Comparison of ENCODE assay signal across 17 cellular contexts in genomic region chr12:113766133-113766879, GRCh38.
DNase-seq lines count a peak whose midpoint lies in the region; ATAC-seq and TF ChIP-seq lines count a peak whose summit lies in the region.
"Had no signal": no experiment of that assay in that cellular context is flagged by ENCODE, and none has a peak within 500 bp of the region (broad histone marks: within the 10 kb centered on the region; RNA-seq: fewer than 3 reads in every experiment).

No MANE protein-coding gene starts in this region.

- no peaks in the 10 kb centered on the region for H3K36me3 Mint-ChIP-seq in progenitor cell of endocrine pancreas (ENCODE audit: insufficient read depth)
- H3K36me3 Mint-ChIP-seq: T-cell had no signal

- peak in 2 of 3 experiments; percentile 42 to 66 for DNase-seq in NCI-H1417 (lab: John Stamatoyannopoulos, UW)
- DNase-seq in NCI-H1417 treated with DMSO at 0.1 percent for 48 hours (lab: John Stamatoyannopoulos, UW): no peak
- DNase-seq in NCI-H69 (lab: John Stamatoyannopoulos, UW): peak; percentile 34
- peak; percentile 45 for DNase-seq in kidney tubule cell (ENCODE audit: low spot score)
- DNase-seq in progenitor cell of endocrine pancreas (ENCODE audit: low spot score, unreplicated experiment): peak; percentile 68
- no peak for DNase-seq in NCI-H510A treated with DMSO at 0.1 percent for 48 hours (lab: John Stamatoyannopoulos, UW)
- no peak for DNase-seq in NCI-H446 treated with DMSO at 0.1 percent for 48 hours (lab: John Stamatoyannopoulos, UW)
- DNase-seq: activated CD4-positive, CD25-positive, alpha-beta regulatory T cell; activated gamma-delta T cell; left colon; naive B cell; NCI-H146; NCI-H510A; psoas muscle; stimulated activated naive CD4-positive, alpha-beta T cell; T-cell had no signal

- peaks cover 25% of the 10 kb centered on the region for H3K4me1 Mint-ChIP-seq in progenitor cell of endocrine pancreas (ENCODE audit: low read depth)
- H3K4me1 Mint-ChIP-seq: T-cell had no signal

- peak; percentile 24 for TF ChIP-seq CTCF in progenitor cell of endocrine pancreas (IDR thresholded peaks at IDR 0.05; ENCODE audit: unreplicated experiment)

- no peaks in the 10 kb centered on the region for H3K9me3 Mint-ChIP-seq in progenitor cell of endocrine pancreas (ENCODE audit: low read depth)
- H3K9me3 Mint-ChIP-seq: T-cell had no signal

- peak overlapping the region; percentile 37 for H3K27ac Mint-ChIP-seq in progenitor cell of endocrine pancreas
- H3K27ac Mint-ChIP-seq: naive B cell, T-cell had no signal

- ATAC-seq in GM21529 (IDR thresholded peaks at IDR 0.05; ENCODE audit: unreplicated experiment): no peak
- ATAC-seq: left colon, psoas muscle, T-cell had no signal

- H3K27me3 Mint-ChIP-seq in progenitor cell of endocrine pancreas: peaks cover 44% of the 10 kb centered on the region

- no peak overlapping the region for H3K4me3 Mint-ChIP-seq in progenitor cell of endocrine pancreas (ENCODE audit: low read depth)
- H3K4me3 Mint-ChIP-seq: naive B cell, T-cell had no signal

Comparison
In these comparisons a context has a peak if more than half of its experiments do, and no peak if none do; other contexts are left out.
1. DNase-seq: peak in NCI-H1417 (2 of 3), NCI-H69 (single experiment), kidney tubule cell (single experiment) and progenitor cell of endocrine pancreas (single experiment); none in NCI-H1417 treated with DMSO at 0.1 percent for 48 hours (single experiment), NCI-H510A treated with DMSO at 0.1 percent for 48 hours (single experiment) and NCI-H446 treated with DMSO at 0.1 percent for 48 hours (single experiment).